2 cellular contexts compared by ENCODE assay signal in genomic region chr3:39915027-39915426, GRCh38.
TF ChIP-seq lines count a peak whose summit lies in the region.

No MANE protein-coding gene starts in this region.

TF ChIP-seq in SK-N-SH, 30 proteins besides CTCF, POLR2A, EP300 and RAD21 (continued from another document):
- TF ChIP-seq REST (IDR thresholded peaks at IDR 0.05; ENCODE audit: low read depth, low read length) = no peak
- TF ChIP-seq NFIC (IDR thresholded peaks at IDR 0.05; ENCODE audit: borderline replicate concordance) = no peak

TF ChIP-seq in SK-N-SH treated with all-trans-retinoic acid at 6 μM for 48 hours, 23 proteins besides CTCF, POLR2A, EP300 and RAD21 (continued from another document):
- TF ChIP-seq CSRNP3 (CRISPR knock-in tag; IDR thresholded peaks at IDR 0.05) = peak; percentile 61; the same call in 1 of the 2 replicates
- peak; percentile 96 for TF ChIP-seq ISL1 (CRISPR knock-in tag; IDR thresholded peaks at IDR 0.05)
